11 cellular contexts compared by ENCODE assay signal in genomic region chr15:96285306-96285705, GRCh38. TPM values are rescaled to one million over a fixed set of nuclear protein-coding genes. Genes with fewer than 3 reads are reported as not detected.
DNase-seq lines count a peak whose midpoint lies in the region; ATAC-seq and TF ChIP-seq lines count a peak whose summit lies in the region.
"Had no signal": no experiment of that assay in that cellular context is flagged by ENCODE, and none has a peak within 500 bp of the region (broad histone marks: within the 10 kb centered on the region; RNA-seq: fewer than 3 reads in every experiment).

No MANE protein-coding gene starts in this region.

- no peak for TF ChIP-seq CTCF in omental fat pad (IDR thresholded peaks at IDR 0.05)

- no peak for TF ChIP-seq POLR2A in erythroblast (IDR thresholded peaks at IDR 0.05; ENCODE audit: low read length)

- ATAC-seq in HG02798 (IDR thresholded peaks at IDR 0.05; ENCODE audit: poor library complexity, unreplicated experiment) (no peak), omental fat pad (ENCODE audit: low FRiP score) (no peak)
- ATAC-seq: activated CD8-positive, alpha-beta T cell treated with anti-CD3 and anti-CD28 coated beads, Interleukin-2, amount 10 ng/mL, durations not matched to agents 7 days and 5 days; activated naive CD8-positive, alpha-beta T cell treated with anti-CD3 and anti-CD28 coated beads, Interleukin-2, amount 50 U/mL, for 24 hours; mucosa of descending colon had no signal

- DNase-seq in HT1080 (ENCODE audit: low read depth) (peak; percentile 86), astrocyte of the hippocampus (ENCODE audit: low read depth, low spot score) (peak; percentile 67), iPS-NIHi7 (ENCODE audit: extremely low spot score) (peak; percentile 55), stromal cell of bone marrow (ENCODE audit: low read depth) (peak; percentile 77), erythroblast (lab: John Stamatoyannopoulos, UW) (no peak), omental fat pad (ENCODE audit: low spot score) (no peak)
- DNase-seq: activated CD8-positive, alpha-beta T cell treated with anti-CD3 and anti-CD28 coated beads, Interleukin-2, amount 10 ng/mL, durations not matched to agents 7 days and 5 days; activated naive CD8-positive, alpha-beta T cell treated with anti-CD3 and anti-CD28 coated beads, Interleukin-2, amount 50 U/mL, for 24 hours; mucosa of descending colon; stimulated activated CD4-positive, alpha-beta T cell treated with anti-CD3 and anti-CD28 coated beads, Interleukin-4, amount 100 ng/mL, for 1 hour had no signal

RNA-seq across cellular contexts. Expression of gene NR2F2, which starts 45.2 kb away (rescaled TPM):
- 11.4 and 27.9 TPM in 2 replicates for total RNA-seq in HT1080 (2014; rRNA removed; shearing (Covaris generic))
- polyA plus RNA-seq in HT1080 (2015; cell fraction: cytosol; rRNA removed), result 50.5 and 59.0 TPM in 2 replicates
- polyA plus RNA-seq in HT1080 (2015; cell fraction: nucleus; rRNA removed), result 54.7 and 54.8 TPM in 2 replicates
- total RNA-seq in omental fat pad, result 10 to 100 TPM in 3 of 4 donors, 1 to 10 TPM in 1; 8.9 to 41.8 (median 20.1) TPM
- total RNA-seq: activated CD8-positive, alpha-beta T cell treated with anti-CD3 and anti-CD28 coated beads, Interleukin-2, amount 10 ng/mL, durations not matched to agents 7 days and 5 days had no signal

Comparison
In these comparisons a context has a peak if more than half of its experiments do, and no peak if none do; other contexts are left out.
1. DNase-seq: peak in HT1080 (single experiment), astrocyte of the hippocampus (single experiment), iPS-NIHi7 (single experiment) and stromal cell of bone marrow (single experiment); none in erythroblast (0 of 2) and omental fat pad (single experiment).